Comparison of ENCODE assay signal across 8 cellular contexts in the genomic region with DNA sequence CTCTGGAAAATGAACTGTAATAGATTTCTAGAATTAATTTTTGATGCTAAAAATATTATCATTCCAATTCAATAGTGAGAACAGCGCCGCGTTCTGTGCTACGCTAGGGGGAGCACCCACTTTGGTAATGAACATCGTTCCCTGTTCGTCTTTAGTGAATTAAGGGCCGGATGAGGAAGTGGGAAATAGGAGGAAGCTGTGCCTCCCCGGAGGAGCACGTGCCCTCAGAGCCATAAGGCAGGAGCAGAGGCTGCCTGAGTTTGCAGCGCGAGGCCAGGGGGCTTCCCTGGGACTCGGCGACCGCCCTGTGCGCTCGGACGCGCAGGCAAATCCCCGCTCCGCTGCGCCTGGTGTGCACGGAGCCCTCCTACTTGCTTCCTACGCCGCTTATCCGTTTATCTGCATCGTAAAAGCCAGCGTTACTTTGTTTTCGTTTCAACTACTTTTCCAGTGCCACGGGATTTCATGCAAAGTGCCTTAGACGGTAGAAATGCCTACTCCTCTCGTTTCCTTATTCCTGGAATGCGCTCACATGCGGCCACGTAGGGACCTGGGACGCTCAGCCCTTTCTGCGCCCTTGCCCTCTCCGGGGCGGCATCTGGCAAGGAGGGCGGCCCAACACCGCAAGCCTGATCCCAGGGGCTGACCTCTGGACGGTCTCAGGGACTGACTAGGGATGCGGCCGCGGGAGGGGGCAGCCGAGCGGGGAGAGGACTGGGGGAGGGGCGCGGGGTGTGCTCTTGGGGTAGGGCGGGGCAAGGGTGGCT.
DNase-seq lines count a peak whose midpoint lies in the region; ATAC-seq and TF ChIP-seq lines count a peak whose summit lies in the region.

No MANE protein-coding gene starts in this region.

- DNase-seq in EH (ENCODE audit: low read depth) (peak; percentile 75), NCI-H526 treated with DMSO at 0.1 percent for 48 hours (lab: John Stamatoyannopoulos, UW) (peak; percentile 25), amniotic epithelial cell (ENCODE audit: low read depth) (peak; percentile 81), left ventricle myocardium inferior (peak; percentile 49), trophoblast cell (peak; percentile 42 to 56), T-helper 9 cell (no peak)

- intact Hi-C loops in left ventricle myocardium inferior (cut with micrococcal nuclease): loop anchor here (10.0 kb wide), 1 partner anchor 168 kb away; the partner anchor contains the start of gene MAP2K3

- H3K36me3 ChIP-seq in left ventricle myocardium inferior (no peaks in the 10 kb centered on the region), trophoblast cell (ENCODE audit: control insufficient read depth in 1 of 2, insufficient read depth in 2 of 2, low read length in 2 of 2) (no peaks in the 10 kb centered on the region)

- H3K79me1 ChIP-seq in trophoblast cell (ENCODE audit: low read length): no peaks in the 10 kb centered on the region

- H2BK5ac ChIP-seq in trophoblast cell (ENCODE audit: low read depth, low read length, poor library complexity): no peak overlapping the region

- H4K12ac ChIP-seq in trophoblast cell (ENCODE audit: low read depth, low read length): no peak overlapping the region

- H2BK12ac ChIP-seq in trophoblast cell (ENCODE audit: low read length): no peak overlapping the region

- no peaks in the 10 kb centered on the region for H3K27me3 ChIP-seq in left ventricle myocardium inferior (ENCODE audit: low read depth)
- peaks cover 4% of the 10 kb centered on the region for H3K27me3 ChIP-seq in trophoblast cell (ENCODE audit: insufficient read depth, low read length)

- no peak overlapping the region for H2BK120ac ChIP-seq in trophoblast cell (ENCODE audit: insufficient read depth, low read length, poor library complexity)

- H3K79me2 ChIP-seq in trophoblast cell (ENCODE audit: control insufficient read depth, insufficient read depth, low read length, poor library complexity): no peaks in the 10 kb centered on the region

- H2AFZ ChIP-seq in trophoblast cell (ENCODE audit: insufficient read depth, low read length, poor library complexity): peak overlapping the region; percentile 86

- H3K4me3 ChIP-seq in left ventricle myocardium inferior: peak overlapping the region; percentile 65
- no peak overlapping the region for H3K4me3 ChIP-seq in trophoblast cell (ENCODE audit: low read depth, low read length)

- peak; percentile 77 for TF ChIP-seq CTCF in left ventricle myocardium inferior (IDR thresholded peaks at IDR 0.05; ENCODE audit: borderline replicate concordance)

- no peak overlapping the region for H3K4ac ChIP-seq in trophoblast cell (ENCODE audit: low read depth, low read length)

- H3K9ac ChIP-seq in trophoblast cell (ENCODE audit: low read length): no peak overlapping the region

- H4K91ac ChIP-seq in trophoblast cell (ENCODE audit: low read depth, low read length): no peak overlapping the region

- no peak overlapping the region for H3K18ac ChIP-seq in trophoblast cell (ENCODE audit: low read length)

- H3K4me2 ChIP-seq in trophoblast cell (ENCODE audit: low read length): peak overlapping the region; percentile 31

- H3K4me1 ChIP-seq in left ventricle myocardium inferior: peaks cover 21% of the 10 kb centered on the region
- H3K4me1 ChIP-seq in trophoblast cell (ENCODE audit: control insufficient read depth in 1 of 2, insufficient read depth in 2 of 2, low read length in 2 of 2): peaks cover 4 to 5% of the 10 kb centered on the region in 2 experiments

- H3K14ac ChIP-seq in trophoblast cell (ENCODE audit: low read length): no peak overlapping the region

- H3K9me3 ChIP-seq in left ventricle myocardium inferior (replicated peaks) (no peaks in the 10 kb centered on the region), trophoblast cell (ENCODE audit: insufficient read depth, low read depth, low read length) (peaks cover 4% of the 10 kb centered on the region)

- ATAC-seq in HG03442 (IDR thresholded peaks at IDR 0.05; ENCODE audit: unreplicated experiment): no peak
- ATAC-seq in GM19328 (IDR thresholded peaks at IDR 0.05; ENCODE audit: unreplicated experiment): no peak

- peak overlapping the region; percentile 66 for H4K8ac ChIP-seq in trophoblast cell (ENCODE audit: low read depth, low read length)

- H2AK5ac ChIP-seq in trophoblast cell (ENCODE audit: low read length): no peak overlapping the region

- no peak overlapping the region for H3K23ac ChIP-seq in trophoblast cell (ENCODE audit: low read length)

- whole genome bisulfite sequencing in trophoblast cell (ENCODE audit: extremely low coverage, insufficient coverage, insufficient read length): no CpG with 5 or more reads among the region's 49 CpGs

- H3K27ac ChIP-seq in left ventricle myocardium inferior (replicated peaks) (peak overlapping the region; percentile 44), trophoblast cell (ENCODE audit: low read depth, low read length) (no peak overlapping the region)
